21 cellular contexts compared by ENCODE assay signal in genomic region chr1:14365226-14365994, GRCh38.
A peak's percentile ranks its signal among the peaks of the same experiment; 100 is the strongest.
DNase-seq lines count a peak whose midpoint lies in the region; ATAC-seq and TF ChIP-seq lines count a peak whose summit lies in the region.
"Had no signal": no experiment of that assay in that cellular context is flagged by ENCODE, and none has a peak within 500 bp of the region (broad histone marks: within the 10 kb centered on the region; RNA-seq: fewer than 3 reads in every experiment).

No MANE protein-coding gene starts in this region.

- no peaks in the 10 kb centered on the region for H3K27me3 ChIP-seq in right cardiac atrium (ENCODE audit: control insufficient read depth, insufficient read depth)
- H3K27me3 ChIP-seq: Peyer's patch had no signal

- no peak overlapping the region for H3K4me3 ChIP-seq in fibroblast of mammary gland (ENCODE audit: control insufficient read depth, low read depth, low read length)
- H3K4me3 ChIP-seq in right cardiac atrium (ENCODE audit: low read length): no peak overlapping the region
- H3K4me3 ChIP-seq: esophagus squamous epithelium, Peyer's patch, SJSA1 had no signal

- peaks cover 1% of the 10 kb centered on the region for H3K4me1 ChIP-seq in right cardiac atrium (ENCODE audit: control insufficient read depth, insufficient read depth, low read length)
- H3K4me1 ChIP-seq: Peyer's patch, SJSA1 had no signal

- WGBS in right cardiac atrium: 58% methylated on average over 17 of the region's 17 CpGs

- no peaks in the 10 kb centered on the region for H3K9me3 ChIP-seq in right cardiac atrium (ENCODE audit: control insufficient read depth, low read length)
- H3K9me3 ChIP-seq: esophagus squamous epithelium, Peyer's patch, SJSA1 had no signal

- peak; percentile 32 for DNase-seq in NCI-H146 (lab: John Stamatoyannopoulos, UW)
- DNase-seq in NCI-H146 treated with DMSO at 0.1 percent for 48 hours (lab: John Stamatoyannopoulos, UW; ENCODE audit: unreplicated experiment): no peak
- DNase-seq in fibroblast of mammary gland (ENCODE audit: low read depth): peak; percentile 66
- DNase-seq in right cardiac atrium: no peak
- no peak for DNase-seq in T-helper 9 cell
- no peak for DNase-seq in retina
- no peak for DNase-seq in DMS53 treated with DMSO at 0.1 percent for 48 hours (lab: John Stamatoyannopoulos, UW; ENCODE audit: unreplicated experiment)
- DNase-seq in foreskin melanocyte: no peak
- DNase-seq: 8988T; activated CD4-positive, alpha-beta memory T cell treated with anti-CD3 and anti-CD28 coated beads, Interleukin-2, amount 10 ng/mL, durations not matched to agents 7 days and 5 days; activated CD8-positive, alpha-beta memory T cell treated with anti-CD3 and anti-CD28 coated beads, Interleukin-2, amount 50 U/mL, for 48 hours; Calu3; esophagus squamous epithelium; kidney glomerular epithelial cell; mammary epithelial cell; NCI-H1048; Peyer's patch; stimulated activated naive B cell treated with anti-CD40 and anti-IgM and Interleukin-4, amounts not matched to agents 10 μg/mL and 1 μg/mL and 100 μg/mL, for 72 hours; T-helper 1 cell had no signal

- TF ChIP-seq CTCF in fibroblast of mammary gland (conservative IDR thresholded peaks at IDR 0.05; ENCODE audit: control insufficient read depth, insufficient read depth, low read depth, low read length): no peak

- intact Hi-C loops in right cardiac atrium (cut with DNase I): loop anchor here in 1 of 4 donors (10.0 kb wide), 1 partner anchor 101 kb away; no protein-coding TSS in a partner anchor

- ATAC-seq in right cardiac atrium: peak; percentile 36 to 66
- ATAC-seq: activated CD4-positive, CD25-positive, alpha-beta regulatory T cell treated with anti-CD3 and anti-CD28 coated beads, Interleukin-2, amount 50 U/mL, for 24 hours; stimulated activated naive B cell treated with anti-CD40 and anti-IgM and Interleukin-4, amounts not matched to agents 10 μg/mL and 1 μg/mL and 100 μg/mL, for 72 hours had no signal

- no peak overlapping the region for H3K27ac ChIP-seq in right cardiac atrium (ENCODE audit: low read length)
- H3K27ac ChIP-seq: Peyer's patch, SJSA1 had no signal

Comparison
In these comparisons a context has a peak if more than half of its experiments do, and no peak if none do; other contexts are left out.
1. DNase-seq: peak in NCI-H146 (single experiment) and fibroblast of mammary gland (single experiment); none in NCI-H146 treated with DMSO at 0.1 percent for 48 hours (single experiment), right cardiac atrium (0 of 3), T-helper 9 cell (single experiment), retina (single experiment), DMS53 treated with DMSO at 0.1 percent for 48 hours (single experiment) and foreskin melanocyte (single experiment).